In the genomic region with DNA sequence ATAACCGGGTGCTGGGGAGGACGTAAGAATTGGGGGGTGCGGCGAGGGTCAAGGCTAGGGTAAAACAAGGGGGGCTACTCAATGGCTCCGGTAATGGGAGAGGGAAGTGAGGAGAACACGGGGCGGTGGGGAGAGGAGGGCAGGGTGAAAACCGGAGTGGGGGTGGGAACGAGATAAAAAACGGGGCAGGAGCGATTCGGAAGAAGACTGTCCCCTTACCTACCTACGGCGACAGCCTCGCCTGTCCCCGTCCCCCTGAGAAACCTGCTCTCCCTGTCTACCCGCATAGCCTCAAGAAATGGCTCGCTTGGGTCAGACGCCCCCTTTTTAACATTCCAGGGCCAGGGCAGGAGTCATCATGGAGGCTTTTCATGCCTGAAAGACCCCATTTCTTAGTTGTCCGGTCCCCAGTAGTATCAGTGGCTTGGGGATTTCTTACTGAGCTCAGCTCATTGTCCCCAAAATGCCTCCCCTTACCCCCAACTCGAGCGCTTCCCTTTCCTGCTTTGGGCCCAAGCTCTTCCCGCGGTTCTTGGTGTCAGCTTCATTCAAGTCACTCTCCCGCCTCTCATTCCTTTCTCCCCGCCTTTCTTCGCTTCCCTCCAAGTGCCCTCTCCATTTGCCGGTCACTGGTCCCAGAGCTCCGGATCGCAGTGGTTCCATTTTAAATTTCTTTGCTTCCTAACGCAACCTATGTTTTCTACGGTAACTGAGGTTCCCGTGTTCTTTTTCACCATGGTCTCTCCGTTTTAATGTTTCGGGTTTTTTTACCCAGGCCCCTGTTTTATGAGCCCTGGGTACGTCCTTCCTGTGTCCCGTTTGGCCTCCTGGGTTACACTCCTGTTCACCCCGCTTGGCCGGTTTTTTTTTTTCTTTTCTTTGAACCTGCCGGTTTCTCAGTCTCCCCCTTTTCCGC, we compare ENCODE assay signal across 8 cellular contexts. TPM values are rescaled to one million over a fixed set of nuclear protein-coding genes. Genes with fewer than 3 reads are reported as not detected.
DNase-seq lines count a peak whose midpoint lies in the region; ATAC-seq, FAIRE-seq and TF ChIP-seq lines count a peak whose summit lies in the region.

No MANE protein-coding gene starts in this region.

- TF ChIP-seq CTCF in lung (IDR thresholded peaks at IDR 0.05; ENCODE audit: control extremely low read depth, extremely low read depth), result no peak
- TF ChIP-seq CTCF in D721Med (IDR thresholded peaks at IDR 0.05; ENCODE audit: insufficient read depth, missing control alignments), result no peak

- H3K27ac ChIP-seq in lung (ENCODE audit: low read depth in 1 of 2, low read length in 1 of 2) (peak overlapping the region; percentile 93 to 96), subcutaneous abdominal adipose tissue (ENCODE audit: low read depth, low read length) (peak overlapping the region; percentile 97)

- H3K4me3 ChIP-seq in endocrine pancreas (ENCODE audit: control insufficient read depth, insufficient read depth, low read length), result peak overlapping the region; percentile 76
- peak overlapping the region; percentile 68 for H3K4me3 ChIP-seq in lung
- peak overlapping the region; percentile 78 to 94 (median 85) for H3K4me3 ChIP-seq in subcutaneous abdominal adipose tissue (ENCODE audit: low read depth in 1 of 5, low read length in 5 of 5)

- 0 to 2% methylated on average over 41 of the region's 41 CpGs for WGBS in lung, 2 donors

- H3K27me3 ChIP-seq in endocrine pancreas (ENCODE audit: control insufficient read depth, insufficient read depth, low read length) (no peaks in the 10 kb centered on the region), lung (ENCODE audit: control insufficient read depth, insufficient read depth) (no peaks in the 10 kb centered on the region), subcutaneous abdominal adipose tissue (ENCODE audit: control insufficient read depth in 5 of 5, insufficient read depth in 4 of 5, low read length in 5 of 5) (no peaks in the 10 kb centered on the region)

- H3K4me1 Mint-ChIP-seq in T-helper 17 cell, result peaks cover 39% of the 10 kb centered on the region

- H3K4me3 Mint-ChIP-seq in T-helper 17 cell, result peak overlapping the region; percentile 99

- no peaks in the 10 kb centered on the region for H3K9me3 ChIP-seq in T-helper 17 cell (ENCODE audit: control insufficient read depth, low read length, poor library complexity, severe bottlenecking)
- H3K9me3 ChIP-seq in endocrine pancreas (ENCODE audit: control insufficient read depth, low read length), result no peaks in the 10 kb centered on the region
- H3K9me3 ChIP-seq in lung (ENCODE audit: control insufficient read depth in 2 of 2, insufficient read depth in 1 of 2, low read length in 1 of 2), result no peaks in the 10 kb centered on the region
- no peaks in the 10 kb centered on the region for H3K9me3 ChIP-seq in subcutaneous abdominal adipose tissue (ENCODE audit: control insufficient read depth in 5 of 5, low read length in 5 of 5)

- H3K27me3 Mint-ChIP-seq in T-helper 17 cell, result no peaks in the 10 kb centered on the region

- H3K27ac Mint-ChIP-seq in T-helper 17 cell, result peak overlapping the region; percentile 95

- DNase-seq in DMS53 (lab: John Stamatoyannopoulos, UW) (peak; percentile 85), HT1080 (ENCODE audit: low read depth) (peak; percentile 38), T-helper 17 cell (no peak), lung (ENCODE audit: low spot score) (peak; percentile 46), D721Med (ENCODE audit: insufficient read length, low spot score) (no peak)

- peak overlapping the region; percentile 94 for H3K9ac ChIP-seq in endocrine pancreas (ENCODE audit: control insufficient read depth, insufficient read depth, low read length)
- peak overlapping the region; percentile 87 to 97 (median 97) for H3K9ac ChIP-seq in subcutaneous abdominal adipose tissue (ENCODE audit: low read length in 5 of 5)

- no peaks in the 10 kb centered on the region for H3K36me3 ChIP-seq in endocrine pancreas (ENCODE audit: control insufficient read depth, insufficient read depth, low read length)
- no peaks in the 10 kb centered on the region for H3K36me3 ChIP-seq in lung (ENCODE audit: control insufficient read depth in 2 of 2, insufficient read depth in 2 of 2, low read length in 2 of 2)
- peaks cover 0 to 5% (median 0%) of the 10 kb centered on the region in 5 donors for H3K36me3 ChIP-seq in subcutaneous abdominal adipose tissue (ENCODE audit: control insufficient read depth in 5 of 5, insufficient read depth in 5 of 5, low read length in 5 of 5)

- no peak for FAIRE-seq in D721Med (lab: Jason Lieb, UNC)

- H3K36me3 Mint-ChIP-seq in T-helper 17 cell (ENCODE audit: low read depth), result no peaks in the 10 kb centered on the region

- ATAC-seq in T-helper 17 cell, result peak; percentile 24
- ATAC-seq in lung (ENCODE audit: insufficient read depth, low FRiP score), result peak; percentile 15
- ATAC-seq in HG02870 (IDR thresholded peaks at IDR 0.05; ENCODE audit: unreplicated experiment), result no peak

- H3K4me1 ChIP-seq in endocrine pancreas (ENCODE audit: control insufficient read depth, insufficient read depth, low read length), result peaks cover 5% of the 10 kb centered on the region
- H3K4me1 ChIP-seq in lung (ENCODE audit: control insufficient read depth in 2 of 2, insufficient read depth in 2 of 2, low read length in 2 of 2), result peaks cover 4 to 13% of the 10 kb centered on the region in 2 donors
- peaks cover 0 to 57% (median 42%) of the 10 kb centered on the region in 5 donors for H3K4me1 ChIP-seq in subcutaneous abdominal adipose tissue (ENCODE audit: control insufficient read depth in 5 of 5, insufficient read depth in 5 of 5, low read length in 5 of 5)

RNA-seq across cellular contexts. Expression of a gene that starts 1.2 kb away (rescaled TPM):
- total RNA-seq in HT1080 (2014; rRNA removed; shearing (Covaris generic)), result 78.1 and 108 TPM in 2 replicates
- polyA plus RNA-seq in HT1080 (2015; cell fraction: cytosol; rRNA removed), result 78.4 and 80.0 TPM in 2 replicates
- polyA plus RNA-seq in HT1080 (2015; cell fraction: nucleus; rRNA removed), result 22.9 and 23.1 TPM in 2 replicates
- 10 to 100 TPM; 26.9 to 36.2 TPM for total RNA-seq in T-helper 17 cell
- total RNA-seq in lung, result 10 to 100 TPM; 46.0 to 99.1 TPM
- polyA plus RNA-seq in lung, result 10 to 100 TPM; 49.3 to 57.2 TPM

RNA-seq across cellular contexts. Expression of a gene that starts 41.7 kb away (rescaled TPM):
- total RNA-seq in HT1080 (2014; rRNA removed; shearing (Covaris generic)), result 29.9 and 33.2 TPM in 2 replicates
- polyA plus RNA-seq in HT1080 (2015; cell fraction: cytosol; rRNA removed), result 17.1 and 17.2 TPM in 2 replicates
- polyA plus RNA-seq in HT1080 (2015; cell fraction: nucleus; rRNA removed), result 17.5 and 22.3 TPM in 2 replicates
- total RNA-seq in T-helper 17 cell (1 to 10 TPM; 1.3 to 3.9 TPM), lung (10 to 100 TPM; 36.9 to 51.4 TPM)
- 10 to 100 TPM; 11.0 to 27.4 TPM for polyA plus RNA-seq in lung

RNA-seq across cellular contexts. Expression of a gene that starts 45.6 kb away (rescaled TPM):
- 59.4 and 65.7 TPM in 2 replicates for total RNA-seq in HT1080 (2014; rRNA removed; shearing (Covaris generic))
- polyA plus RNA-seq in HT1080 (2015; cell fraction: cytosol; rRNA removed), result 45.0 and 46.1 TPM in 2 replicates
- polyA plus RNA-seq in HT1080 (2015; cell fraction: nucleus; rRNA removed), result 52.5 and 66.6 TPM in 2 replicates
- total RNA-seq in T-helper 17 cell, result 10 to 100 TPM; 10.6 to 15.8 TPM
- total RNA-seq in lung, result 10 to 100 TPM in 1 of 2 donors, 1 to 10 TPM in 1; 8.7 to 16.0 TPM
- 1 to 10 TPM; 7.3 to 7.7 TPM for polyA plus RNA-seq in lung

Comparison
In these comparisons a context has a peak if more than half of its experiments do, and no peak if none do; other contexts are left out.
1. DNase-seq: peak in DMS53 (single experiment), HT1080 (single experiment) and lung (single experiment); none in T-helper 17 cell (0 of 3) and D721Med (single experiment).
2. Peak in every context shown above with its lines, with median percentiles within 50 percentile points of each other: H3K4me3 ChIP-seq.